In genomic region chr1:6258675-6259074, GRCh38 we compare ENCODE assay signal across 15 cellular contexts. TPM values are rescaled to one million over a fixed set of nuclear protein-coding genes. Genes with fewer than 3 reads are reported as not detected.
DNase-seq lines count a peak whose midpoint lies in the region; ATAC-seq and TF ChIP-seq lines count a peak whose summit lies in the region.
"Had no signal": no experiment of that assay in that cellular context is flagged by ENCODE, and none has a peak within 500 bp of the region (broad histone marks: within the 10 kb centered on the region; RNA-seq: fewer than 3 reads in every experiment).

No MANE protein-coding gene starts in this region.

- no peak overlapping the region for H3K9ac ChIP-seq in H9 (ENCODE audit: extremely low read depth, insufficient read length, low read length)

- POLR2A ChIA-PET in naive thymus-derived CD4-positive, alpha-beta T cell (lab: Charles Lee), result no interaction called here

- H3K14ac ChIP-seq in H9 (ENCODE audit: insufficient read depth, low read length), result no peak overlapping the region

- H2BK15ac ChIP-seq in H9 (ENCODE audit: low read depth, low read length), result no peak overlapping the region

- no peak for ATAC-seq in activated T-helper 17 cell treated with anti-CD3 and anti-CD28 coated beads, Interleukin-2, amount 50 U/mL, for 72 hours (replicated peaks)
- ATAC-seq in naive thymus-derived CD4-positive, alpha-beta T cell, result no peak
- ATAC-seq in left lung (no peak), GM21786 (IDR thresholded peaks at IDR 0.05; ENCODE audit: unreplicated experiment) (no peak)
- ATAC-seq: activated CD8-positive, alpha-beta T cell treated with anti-CD3 and anti-CD28 coated beads, Interleukin-2, amount 10 ng/mL, durations not matched to agents 7 days and 5 days had no signal

- no peak overlapping the region for H2AFZ ChIP-seq in H9 (ENCODE audit: low read length)

- no peaks in the 10 kb centered on the region for H3K9me3 ChIP-seq in naive thymus-derived CD4-positive, alpha-beta T cell (ENCODE audit: control insufficient read depth in 2 of 3, low read length in 3 of 3)
- H3K9me3 ChIP-seq in H9 (ENCODE audit: control insufficient read depth, low read depth, low read length) (no peaks in the 10 kb centered on the region), left lung (no peaks in the 10 kb centered on the region)

- DNase-seq in COLO668 (lab: John Stamatoyannopoulos, UW; ENCODE audit: unreplicated experiment) (peak; percentile 45), H9 (no peak), left lung (no peak)
- no peak for DNase-seq in naive thymus-derived CD4-positive, alpha-beta T cell
- DNase-seq: activated CD8-positive, alpha-beta T cell treated with anti-CD3 and anti-CD28 coated beads, Interleukin-2, amount 10 ng/mL, durations not matched to agents 7 days and 5 days; AML-193; DMS79 treated with DMSO at 0.1 percent for 48 hours; MV-4-11; NCI-H526; WERI-Rb-1 had no signal

- H4K8ac ChIP-seq in H9 (replicated peaks; ENCODE audit: insufficient read length, low read depth, low read length), result no peak overlapping the region

- WGBS in H9 (ENCODE audit: extremely low coverage, insufficient read length, low lambda C conversion rate), result no CpG with 5 or more reads among the region's 10 CpGs

- H3T11ph ChIP-seq in H9 (ENCODE audit: low read length), result no peak overlapping the region

- H2BK12ac ChIP-seq in H9 (ENCODE audit: insufficient read length, low read depth, low read length), result no peak overlapping the region

- no peak overlapping the region for H2BK120ac ChIP-seq in H9 (ENCODE audit: low read depth, low read length, poor library complexity, severe bottlenecking)

- H4K5ac ChIP-seq in H9 (ENCODE audit: insufficient read length, low read depth, low read length), result no peak overlapping the region

- H4K20me1 ChIP-seq in H9 (ENCODE audit: control insufficient read depth, insufficient read depth, insufficient read length), result no peaks in the 10 kb centered on the region

- no peak overlapping the region for H3K4me2 ChIP-seq in H9 (ENCODE audit: insufficient read depth, insufficient read length, low read length)

- no peak overlapping the region for H3K56ac ChIP-seq in H9 (ENCODE audit: insufficient read length, low read depth, low read length)

- H3K27ac Mint-ChIP-seq in activated T-helper 17 cell treated with anti-CD3 and anti-CD28 coated beads, Interleukin-2, amount 50 U/mL, for 72 hours, result no peak overlapping the region
- H3K27ac Mint-ChIP-seq in naive thymus-derived CD4-positive, alpha-beta T cell, result no peak overlapping the region
- H3K27ac Mint-ChIP-seq in H9, result no peak overlapping the region
- H3K27ac Mint-ChIP-seq: activated T-helper 2 cell treated with anti-CD3 and anti-CD28 coated beads, Interferon-gamma antibody, Interleukin-2, Interleukin-4, amounts not matched to agents 10 μg/mL and 5 μg/mL and 100 μg/mL, durations not matched to agents 14 hours and 24 hours and 36 hours had no signal

- no peak overlapping the region for H3K4me3 ChIP-seq in naive thymus-derived CD4-positive, alpha-beta T cell (ENCODE audit: low read length)
- H3K4me3 ChIP-seq in left lung, result no peak overlapping the region

- no peak overlapping the region for H3K4ac ChIP-seq in H9 (ENCODE audit: low read depth, low read length)

- H2AK5ac ChIP-seq in H9 (ENCODE audit: insufficient read length, low read length), result no peak overlapping the region

- no peaks in the 10 kb centered on the region for H3K27me3 ChIP-seq in naive thymus-derived CD4-positive, alpha-beta T cell (ENCODE audit: control insufficient read depth in 2 of 2, insufficient read depth in 2 of 2, low read length in 2 of 2)
- peaks cover 7% of the 10 kb centered on the region; the same call in 1 of the 2 replicates for H3K27me3 ChIP-seq in H9 (ENCODE audit: insufficient read depth, low read length)
- H3K27me3 ChIP-seq in left lung, result peaks cover 0 to 74% of the 10 kb centered on the region in 2 donors

- intact Hi-C loops in naive thymus-derived CD4-positive, alpha-beta T cell (cut with micrococcal nuclease), result no loop called here
- intact Hi-C loops in left lung (cut with DNase I), result loop anchor here in 1 of 2 donors (10.0 kb wide), 1 partner anchor 156 kb away; the partner anchor contains the start of gene HES2

- H3K4me1 Mint-ChIP-seq in activated T-helper 17 cell treated with anti-CD3 and anti-CD28 coated beads, Interleukin-2, amount 50 U/mL, for 72 hours, result no peaks in the 10 kb centered on the region
- peaks cover 0 to 8% (median 1%) of the 10 kb centered on the region in 7 donors for H3K4me1 Mint-ChIP-seq in naive thymus-derived CD4-positive, alpha-beta T cell
- peaks cover 4 to 11% of the 10 kb centered on the region in 2 experiments; a peak in 3 of 4 replicates for H3K4me1 Mint-ChIP-seq in H9

- H3K18ac ChIP-seq in H9 (ENCODE audit: insufficient read length, low read depth, low read length), result no peak overlapping the region

- H3K79me2 ChIP-seq in H9 (ENCODE audit: insufficient read depth, low read length), result no peaks in the 10 kb centered on the region

- TF ChIP-seq CTCF in H9 (conservative IDR thresholded peaks at IDR 0.05), result no peak
- no peak for TF ChIP-seq CTCF in left lung (IDR thresholded peaks at IDR 0.05)

- peaks cover 4% of the 10 kb centered on the region for H3K23me2 ChIP-seq in H9 (ENCODE audit: insufficient read length, low read depth, low read length, poor library complexity, severe bottlenecking)

- no peak overlapping the region for H3K23ac ChIP-seq in H9 (ENCODE audit: insufficient read length, low read depth, low read length)

- H4K91ac ChIP-seq in H9 (ENCODE audit: insufficient read length, low read depth, low read length), result no peak overlapping the region

- no peak overlapping the region for H3K27ac ChIP-seq in naive thymus-derived CD4-positive, alpha-beta T cell (ENCODE audit: low read depth, low read length)
- H3K27ac ChIP-seq in H9 (ENCODE audit: insufficient read length, low read depth, low read length), result no peak overlapping the region
- H3K27ac ChIP-seq in left lung, result no peak overlapping the region
- H3K27ac ChIP-seq: WERI-Rb-1 had no signal

- no peaks in the 10 kb centered on the region for H3K27me3 Mint-ChIP-seq in activated T-helper 17 cell treated with anti-CD3 and anti-CD28 coated beads, Interleukin-2, amount 50 U/mL, for 72 hours
- peaks cover 0 to 26% (median 3%) of the 10 kb centered on the region in 5 donors for H3K27me3 Mint-ChIP-seq in naive thymus-derived CD4-positive, alpha-beta T cell
- H3K27me3 Mint-ChIP-seq in H9 (ENCODE audit: low read depth), result peaks cover 46% of the 10 kb centered on the region

- no peaks in the 10 kb centered on the region for H3K36me3 Mint-ChIP-seq in activated T-helper 17 cell treated with anti-CD3 and anti-CD28 coated beads, Interleukin-2, amount 50 U/mL, for 72 hours (ENCODE audit: low read depth)
- no peaks in the 10 kb centered on the region for H3K36me3 Mint-ChIP-seq in naive thymus-derived CD4-positive, alpha-beta T cell
- peaks cover 0 to 3% (median 0%) of the 10 kb centered on the region in 3 experiments; a peak in 4 of 7 replicates for H3K36me3 Mint-ChIP-seq in H9 (ENCODE audit: insufficient read depth in 1 of 3, low read depth in 3 of 3)

- no peak overlapping the region for H2BK20ac ChIP-seq in H9 (ENCODE audit: low read depth, low read length, poor library complexity, severe bottlenecking)

- H3K79me1 ChIP-seq in H9 (ENCODE audit: insufficient read depth, low read depth, low read length, poor library complexity, severe bottlenecking), result no peaks in the 10 kb centered on the region

- CTCF ChIA-PET in naive thymus-derived CD4-positive, alpha-beta T cell (lab: Charles Lee), result interaction anchor here (0.6 kb wide), 1 partner anchor 146 kb away, joined by 3 read pairs; no protein-coding TSS in a partner anchor

- H3K4me3 Mint-ChIP-seq in activated T-helper 17 cell treated with anti-CD3 and anti-CD28 coated beads, Interleukin-2, amount 50 U/mL, for 72 hours, result peak overlapping the region; percentile 53
- H3K4me3 Mint-ChIP-seq in naive thymus-derived CD4-positive, alpha-beta T cell, result peak overlapping the region in 6 of 10 donors; percentile 16 to 69 (median 56)
- no peak overlapping the region; a peak in 1 of 5 replicates for H3K4me3 Mint-ChIP-seq in H9

- no peaks in the 10 kb centered on the region for H3K9me3 Mint-ChIP-seq in activated T-helper 17 cell treated with anti-CD3 and anti-CD28 coated beads, Interleukin-2, amount 50 U/mL, for 72 hours
- peaks cover 0 to 3% (median 0%) of the 10 kb centered on the region in 11 donors for H3K9me3 Mint-ChIP-seq in naive thymus-derived CD4-positive, alpha-beta T cell
- H3K9me3 Mint-ChIP-seq in H9, result no peaks in the 10 kb centered on the region
- H3K9me3 Mint-ChIP-seq: activated T-helper 2 cell treated with anti-CD3 and anti-CD28 coated beads, Interferon-gamma antibody, Interleukin-2, Interleukin-4, amounts not matched to agents 10 μg/mL and 5 μg/mL and 100 μg/mL, durations not matched to agents 14 hours and 24 hours and 36 hours had no signal

- H2BK5ac ChIP-seq in H9 (ENCODE audit: insufficient read length, low read length), result no peak overlapping the region

- H3K4me1 ChIP-seq in naive thymus-derived CD4-positive, alpha-beta T cell (ENCODE audit: control insufficient read depth in 2 of 2, insufficient read depth in 2 of 2, low read length in 2 of 2), result peaks cover 0 to 5% of the 10 kb centered on the region in 2 donors
- H3K4me1 ChIP-seq in H9 (ENCODE audit: insufficient read depth, low read length) (no peaks in the 10 kb centered on the region), left lung (peaks cover 4 to 26% of the 10 kb centered on the region in 2 donors)

- H3K36me3 ChIP-seq in naive thymus-derived CD4-positive, alpha-beta T cell (ENCODE audit: control insufficient read depth in 2 of 3, insufficient read depth in 3 of 3, low read length in 3 of 3), result no peaks in the 10 kb centered on the region
- no peaks in the 10 kb centered on the region for H3K36me3 ChIP-seq in left lung
- H3K36me3 ChIP-seq: WERI-Rb-1 had no signal

RNA-seq across cellular contexts. Expression of gene GPR153, which starts 2.2 kb away (rescaled TPM):
- under 1 TPM; 0.39 to 0.40 TPM for total RNA-seq in activated T-helper 17 cell treated with anti-CD3 and anti-CD28 coated beads, Interleukin-2, amount 50 U/mL, for 72 hours
- 1 to 10 TPM in 2 of 5 experiments, under 1 TPM in 3; 0.27 to 2.9 (median 0.59) TPM for total RNA-seq in naive thymus-derived CD4-positive, alpha-beta T cell
- polyA plus RNA-seq in naive thymus-derived CD4-positive, alpha-beta T cell, result not detected
- total RNA-seq in H9 (2021) (8.9 and 9.6 TPM in 2 replicates), left lung (10 to 100 TPM; 15.3 to 16.4 TPM)

RNA-seq across cellular contexts. Expression of gene HES3, which starts 14.7 kb away (rescaled TPM):
- total RNA-seq in activated T-helper 17 cell treated with anti-CD3 and anti-CD28 coated beads, Interleukin-2, amount 50 U/mL, for 72 hours, result not detected
- total RNA-seq in naive thymus-derived CD4-positive, alpha-beta T cell, result not detected
- not detected for polyA plus RNA-seq in naive thymus-derived CD4-positive, alpha-beta T cell
- total RNA-seq in H9 (2021), result 89.9 and 93.4 TPM in 2 replicates
- total RNA-seq in left lung, result not detected
- total RNA-seq: activated CD8-positive, alpha-beta T cell treated with anti-CD3 and anti-CD28 coated beads, Interleukin-2, amount 10 ng/mL, durations not matched to agents 7 days and 5 days; activated T-helper 2 cell treated with anti-CD3 and anti-CD28 coated beads, Interferon-gamma antibody, Interleukin-2, Interleukin-4, amounts not matched to agents 10 μg/mL and 5 μg/mL and 100 μg/mL, durations not matched to agents 14 hours and 24 hours and 36 hours; glomerular endothelial cell; lung microvascular endothelial cell had no signal

RNA-seq across cellular contexts. Expression of gene ICMT, which starts 22.9 kb away (rescaled TPM):
- 10 to 100 TPM; 26.7 to 62.4 TPM for total RNA-seq in activated T-helper 17 cell treated with anti-CD3 and anti-CD28 coated beads, Interleukin-2, amount 50 U/mL, for 72 hours
- 10 to 100 TPM in 3 of 5 experiments, 1 to 10 TPM in 2; 4.6 to 46.1 (median 16.3) TPM for total RNA-seq in naive thymus-derived CD4-positive, alpha-beta T cell
- 10 to 100 TPM; 12.9 to 14.3 TPM for polyA plus RNA-seq in naive thymus-derived CD4-positive, alpha-beta T cell
- total RNA-seq in H9 (2021), result 107 and 114 TPM in 2 replicates
- total RNA-seq in left lung, result 10 to 100 TPM; 70.0 to 84.1 TPM

RNA-seq across cellular contexts. Expression of gene RNF207, which starts 52.8 kb away (rescaled TPM):
- 10 to 100 TPM; 20.1 to 21.9 TPM for total RNA-seq in activated T-helper 17 cell treated with anti-CD3 and anti-CD28 coated beads, Interleukin-2, amount 50 U/mL, for 72 hours
- total RNA-seq in naive thymus-derived CD4-positive, alpha-beta T cell, result 10 to 100 TPM in 1 of 5 experiments, 1 to 10 TPM in 2, under 1 TPM in 2; 0.81 to 83.6 (median 3.1) TPM
- polyA plus RNA-seq in naive thymus-derived CD4-positive, alpha-beta T cell, result under 1 TPM; 0.09 to 0.17 TPM
- total RNA-seq in H9 (2021), result 4.9 and 7.1 TPM in 2 replicates
- total RNA-seq in left lung, result 10 to 100 TPM; 11.9 to 12.6 TPM

RNA-seq across cellular contexts. Expression of gene RPL22, which starts 59.3 kb away (rescaled TPM):
- total RNA-seq in activated T-helper 17 cell treated with anti-CD3 and anti-CD28 coated beads, Interleukin-2, amount 50 U/mL, for 72 hours, result 100 to 1,000 TPM; 437 to 506 TPM
- 100 to 1,000 TPM; 431 to 720 (median 579) TPM for total RNA-seq in naive thymus-derived CD4-positive, alpha-beta T cell
- polyA plus RNA-seq in naive thymus-derived CD4-positive, alpha-beta T cell, result 100 to 1,000 TPM; 129 to 298 TPM
- total RNA-seq in H9 (2021), result 547 and 582 TPM in 2 replicates
- 100 to 1,000 TPM; 265 to 324 TPM for total RNA-seq in left lung

Comparison
In these comparisons a context has a peak if more than half of its experiments do, and no peak if none do; other contexts are left out.
1. H3K4me3 Mint-ChIP-seq: peak in activated T-helper 17 cell treated with anti-CD3 and anti-CD28 coated beads, Interleukin-2, amount 50 U/mL, for 72 hours (single experiment) and naive thymus-derived CD4-positive, alpha-beta T cell (6 of 10); none in H9 (0 of 2).
2. RNA of gene HES3, which starts 14.7 kb away (total RNA-seq): 89.9 to 93.4 TPM in H9; not detected in activated T-helper 17 cell treated with anti-CD3 and anti-CD28 coated beads, Interleukin-2, amount 50 U/mL, for 72 hours, not detected in naive thymus-derived CD4-positive, alpha-beta T cell and not detected in left lung; every median in the first group is over 10 times any median in the second.